ENCODE assay signal across 1 cellular context in genomic region chr7:76106130-76106529, GRCh38.
TF ChIP-seq lines count a peak whose summit lies in the region.

No MANE protein-coding gene starts in this region.

TF ChIP-seq in HepG2, 621 proteins besides CTCF, POLR2A, EP300 and RAD21 (continued from another document):
- TF ChIP-seq FOSL2 (CRISPR knock-in tag; IDR thresholded peaks at IDR 0.05): peak; percentile 99
- peak; percentile 57; the same call in 1 of the 2 replicates for TF ChIP-seq AHR (CRISPR knock-in tag; IDR thresholded peaks at IDR 0.05)
- TF ChIP-seq RBFOX2 (IDR thresholded peaks at IDR 0.05; ENCODE audit: low read depth, low read length): peak; percentile 49; the same call in 1 of the 2 replicates
- TF ChIP-seq RCOR2 (CRISPR knock-in tag; IDR thresholded peaks at IDR 0.05): peak; percentile 81; the same call in 1 of the 2 replicates
- peak; percentile 79 for TF ChIP-seq ZNF687 (CRISPR knock-in tag; IDR thresholded peaks at IDR 0.05)
- TF ChIP-seq ZFP1 (CRISPR knock-in tag; IDR thresholded peaks at IDR 0.05): 0 out of 2 replicates have a peak, but pooled peaks have one; percentile 19
- peak; percentile 64; the same call in 1 of the 2 replicates for TF ChIP-seq HDAC2 (CRISPR knock-in tag; IDR thresholded peaks at IDR 0.05)
- TF ChIP-seq, protein P1, sequence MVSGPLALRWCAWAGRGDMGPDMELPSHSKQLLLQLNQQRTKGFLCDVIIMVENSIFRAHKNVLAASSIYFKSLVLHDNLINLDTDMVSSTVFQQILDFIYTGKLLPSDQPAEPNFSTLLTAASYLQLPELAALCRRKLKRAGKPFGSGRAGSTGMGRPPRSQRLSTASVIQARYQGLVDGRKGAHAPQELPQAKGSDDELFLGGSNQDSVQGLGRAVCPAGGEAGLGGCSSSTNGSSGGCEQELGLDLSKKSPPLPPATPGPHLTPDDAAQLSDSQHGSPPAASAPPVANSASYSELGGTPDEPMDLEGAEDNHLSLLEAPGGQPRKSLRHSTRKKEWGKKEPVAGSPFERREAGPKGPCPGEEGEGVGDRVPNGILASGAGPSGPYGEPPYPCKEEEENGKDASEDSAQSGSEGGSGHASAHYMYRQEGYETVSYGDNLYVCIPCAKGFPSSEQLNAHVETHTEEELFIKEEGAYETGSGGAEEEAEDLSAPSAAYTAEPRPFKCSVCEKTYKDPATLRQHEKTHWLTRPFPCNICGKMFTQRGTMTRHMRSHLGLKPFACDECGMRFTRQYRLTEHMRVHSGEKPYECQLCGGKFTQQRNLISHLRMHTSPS (CRISPR knock-in tag; IDR thresholded peaks at IDR 0.05; ENCODE audit: low read depth): peak; percentile 91; the same call in 1 of the 2 replicates
- peak; percentile 20; the same call in 1 of the 2 replicates for TF ChIP-seq CBX5 (CRISPR knock-in tag; IDR thresholded peaks at IDR 0.05; ENCODE audit: borderline replicate concordance)
- peak; percentile 87 for TF ChIP-seq FOXA3 (CRISPR knock-in tag; IDR thresholded peaks at IDR 0.05)
- TF ChIP-seq ZNF891 (CRISPR knock-in tag; IDR thresholded peaks at IDR 0.05): 0 out of 2 replicates have a peak, but pooled peaks have one; percentile 34
- TF ChIP-seq, protein P2, sequence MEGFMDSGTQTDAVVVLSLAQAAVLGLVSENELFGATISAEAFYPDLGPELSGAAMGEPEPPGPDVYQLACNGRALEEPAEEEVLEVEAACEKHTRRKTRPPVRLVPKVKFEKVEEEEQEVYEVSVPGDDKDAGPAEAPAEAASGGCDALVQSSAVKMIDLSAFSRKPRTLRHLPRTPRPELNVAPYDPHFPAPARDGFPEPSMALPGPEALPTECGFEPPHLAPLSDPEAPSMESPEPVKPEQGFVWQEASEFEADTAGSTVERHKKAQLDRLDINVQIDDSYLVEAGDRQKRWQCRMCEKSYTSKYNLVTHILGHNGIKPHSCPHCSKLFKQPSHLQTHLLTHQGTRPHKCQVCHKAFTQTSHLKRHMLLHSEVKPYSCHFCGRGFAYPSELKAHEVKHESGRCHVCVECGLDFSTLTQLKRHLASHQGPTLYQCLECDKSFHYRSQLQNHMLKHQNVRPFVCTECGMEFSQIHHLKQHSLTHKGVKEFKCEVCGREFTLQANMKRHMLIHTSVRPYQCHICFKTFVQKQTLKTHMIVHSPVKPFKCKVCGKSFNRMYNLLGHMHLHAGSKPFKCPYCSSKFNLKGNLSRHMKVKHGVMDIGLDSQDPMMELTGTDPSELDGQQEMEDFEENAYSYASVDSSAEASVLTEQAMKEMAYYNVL (CRISPR knock-in tag; IDR thresholded peaks at IDR 0.05; ENCODE audit: borderline replicate concordance): 0 out of 2 replicates have a peak, but pooled peaks have one; percentile 28
